In genomic region chr2:89842180-89842908, GRCh38 we compare ENCODE assay signal across 26 cellular contexts.
DNase-seq lines count a peak whose midpoint lies in the region; ATAC-seq, FAIRE-seq and TF ChIP-seq lines count a peak whose summit lies in the region.
"Had no signal": no experiment of that assay in that cellular context is flagged by ENCODE, and none has a peak within 500 bp of the region (broad histone marks: within the 10 kb centered on the region; RNA-seq: fewer than 3 reads in every experiment).

No MANE protein-coding gene starts in this region.

- intact Hi-C loops in kidney (cut with DNase I) (no loop called here), body of pancreas (cut with DNase I) (no loop called here)

- no peak for FAIRE-seq in kidney (lab: Jason Lieb, UNC)
- FAIRE-seq: colon had no signal

- peaks cover 8% of the 10 kb centered on the region for H3F3A ChIP-seq in OCI-LY1 (ENCODE audit: insufficient read depth, low read length)

- H3K9ac ChIP-seq in BLaER1 treated with 17β-estradiol and CSF1 and Interleukin-3, amounts not matched to agents 10 nM and 100 nM: no peak overlapping the region
- H3K9ac ChIP-seq in OCI-LY1 (ENCODE audit: low read length) (no peak overlapping the region), kidney (ENCODE audit: low read length in 2 of 2) (no peak overlapping the region)
- H3K9ac ChIP-seq: GM23248 had no signal

- TF ChIP-seq CTCF in GM12875 (IDR thresholded peaks at IDR 0.05; ENCODE audit: borderline replicate concordance, insufficient read depth, low read depth, low read length): peak; percentile 32; the same call in 1 of the 2 replicates
- peak; percentile 45; the same call in 1 of the 2 replicates for TF ChIP-seq CTCF in OCI-LY1 (IDR thresholded peaks at IDR 0.05; ENCODE audit: low read length)
- TF ChIP-seq CTCF in kidney (IDR thresholded peaks at IDR 0.05; ENCODE audit: borderline replicate concordance, extremely low read depth, insufficient read depth): no peak
- no peak for TF ChIP-seq CTCF in body of pancreas (IDR thresholded peaks at IDR 0.05)

- no peaks in the 10 kb centered on the region for H3K79me2 ChIP-seq in OCI-LY1 (ENCODE audit: insufficient read depth, low read length)

- TF ChIP-seq POLR2A in body of pancreas (IDR thresholded peaks at IDR 0.05): no peak

- no peaks in the 10 kb centered on the region for H4K20me1 ChIP-seq in BLaER1 treated with 17β-estradiol and CSF1 and Interleukin-3, amounts not matched to agents 10 nM and 100 nM
- no peaks in the 10 kb centered on the region for H4K20me1 ChIP-seq in OCI-LY1 (ENCODE audit: insufficient read depth, low read length)

- H2AFZ ChIP-seq in OCI-LY1 (ENCODE audit: low read length): no peak overlapping the region
- H2AFZ ChIP-seq: GM23248, PC-9 had no signal

- peaks cover 0 to 25% (median 14%) of the 10 kb centered on the region in 11 experiments; a peak in 12 of 22 replicates for H3K9me3 ChIP-seq in BLaER1 treated with 17β-estradiol and CSF1 and Interleukin-3, amounts not matched to agents 10 nM and 100 nM (replicated peaks in 1 of 11)
- peaks cover 15% of the 10 kb centered on the region for H3K9me3 ChIP-seq in OCI-LY1 (ENCODE audit: low read length)
- H3K9me3 ChIP-seq in kidney (ENCODE audit: control insufficient read depth in 1 of 2, low read length in 2 of 2): peaks cover 0 to 13% of the 10 kb centered on the region in 2 donors
- H3K9me3 ChIP-seq in body of pancreas: peaks cover 0 to 3% (median 0%) of the 10 kb centered on the region in 3 donors

- no peaks in the 10 kb centered on the region for H3K9me2 ChIP-seq in OCI-LY1 (ENCODE audit: low read depth, low read length)

- WGBS in body of pancreas, 2 donors: 34 to 35% methylated on average over 9 of the region's 9 CpGs

- H3K27ac ChIP-seq in BLaER1 treated with 17β-estradiol and CSF1 and Interleukin-3, amounts not matched to agents 10 nM and 100 nM: no peak overlapping the region
- H3K27ac ChIP-seq in OCI-LY1 (ENCODE audit: low read depth, low read length, poor library complexity, severe bottlenecking) (no peak overlapping the region), kidney (ENCODE audit: low read depth in 2 of 2, low read length in 2 of 2) (no peak overlapping the region), body of pancreas (no peak overlapping the region)
- H3K27ac ChIP-seq: foreskin keratinocyte, GM23248, PC-9, right lobe of liver, WERI-Rb-1 had no signal

- H3K4me2 ChIP-seq in BLaER1 treated with 17β-estradiol and CSF1 and Interleukin-3, amounts not matched to agents 10 nM and 100 nM: peak overlapping the region in 9 of 11 experiments; percentile 30 to 81 (median 62); a peak in 17 of 22 replicates
- H3K4me2 ChIP-seq in OCI-LY1 (ENCODE audit: low read length): no peak overlapping the region
- H3K4me2 ChIP-seq: PC-9 had no signal

- H3K27me3 ChIP-seq in BLaER1 treated with 17β-estradiol and CSF1 and Interleukin-3, amounts not matched to agents 10 nM and 100 nM: no peaks in the 10 kb centered on the region
- no peaks in the 10 kb centered on the region for H3K27me3 ChIP-seq in OCI-LY1 (ENCODE audit: insufficient read depth, low read length)
- no peaks in the 10 kb centered on the region for H3K27me3 ChIP-seq in body of pancreas
- H3K27me3 ChIP-seq: foreskin keratinocyte, right lobe of liver had no signal

- DNase-seq in kidney (peak; percentile 40), AML-193 (lab: John Stamatoyannopoulos, UW) (no peak), amygdala (lab: John Stamatoyannopoulos, UW) (no peak), body of pancreas (no peak)
- DNase-seq: ACHN; activated CD4-positive, alpha-beta T cell treated with anti-CD3 and anti-CD28 coated beads, Interleukin-2, amount 10 ng/mL, durations not matched to agents 7 days and 5 days; activated T-cell treated with anti-CD3 and anti-CD28 coated beads, Interleukin-2, amount 50 U/mL, for 4 hours; C1 segment of cervical spinal cord; Calu3; effector memory CD4-positive, alpha-beta T cell; foreskin keratinocyte; GM23248; NCI-H1694 treated with DMSO at 0.1 percent for 48 hours; NCI-H510A; PC-9; right lobe of liver; stimulated activated CD4-positive, alpha-beta T cell treated with anti-CD3 and anti-CD28 coated beads, Interleukin-12 subunit alpha, Interleukin-12 subunit beta, amount 100 ng/mL, for 4 hours; stimulated activated CD4-positive, alpha-beta T cell treated with anti-CD3 and anti-CD28 coated beads, Interleukin-4, amount 100 ng/mL, for 1 hour; SW 1271; T-helper 9 cell; WERI-Rb-1 had no signal

- no peaks in the 10 kb centered on the region for H3K36me3 ChIP-seq in BLaER1 treated with 17β-estradiol and CSF1 and Interleukin-3, amounts not matched to agents 10 nM and 100 nM
- H3K36me3 ChIP-seq in OCI-LY1 (ENCODE audit: insufficient read depth, low read length) (no peaks in the 10 kb centered on the region), kidney (ENCODE audit: control insufficient read depth in 1 of 2, insufficient read depth in 2 of 2, low read length in 2 of 2) (no peaks in the 10 kb centered on the region), body of pancreas (replicated peaks in 1 of 2; ENCODE audit: insufficient read depth in 1 of 2, low read depth in 2 of 2) (no peaks in the 10 kb centered on the region)
- H3K36me3 ChIP-seq: right lobe of liver, WERI-Rb-1 had no signal

- ATAC-seq in GM19463 (IDR thresholded peaks at IDR 0.05; ENCODE audit: unreplicated experiment) (no peak), body of pancreas (no peak)
- ATAC-seq: activated T-cell treated with anti-CD3 and anti-CD28 coated beads, Interleukin-2, amount 50 U/mL, for 4 hours; foreskin keratinocyte had no signal

- peaks cover 0 to 34% (median 20%) of the 10 kb centered on the region in 10 experiments; a peak in 17 of 20 replicates for H3K4me1 ChIP-seq in BLaER1 treated with 17β-estradiol and CSF1 and Interleukin-3, amounts not matched to agents 10 nM and 100 nM
- H3K4me1 ChIP-seq in OCI-LY1 (ENCODE audit: insufficient read depth, low read length, severe bottlenecking) (no peaks in the 10 kb centered on the region), kidney (ENCODE audit: control insufficient read depth in 1 of 2, insufficient read depth in 1 of 2, low read depth in 1 of 2, low read length in 2 of 2) (no peaks in the 10 kb centered on the region), body of pancreas (no peaks in the 10 kb centered on the region)
- H3K4me1 ChIP-seq: foreskin keratinocyte, right lobe of liver had no signal

- no peak overlapping the region for H3K4me3 ChIP-seq in BLaER1 treated with 17β-estradiol and CSF1 and Interleukin-3, amounts not matched to agents 10 nM and 100 nM
- H3K4me3 ChIP-seq in GM12875 (ENCODE audit: low read depth, low read length) (no peak overlapping the region), OCI-LY1 (ENCODE audit: low read depth, low read length, poor library complexity, severe bottlenecking) (no peak overlapping the region), kidney (ENCODE audit: low read length in 2 of 2) (no peak overlapping the region), body of pancreas (no peak overlapping the region)
- H3K4me3 ChIP-seq: GM23248, PC-9, right lobe of liver had no signal

Comparison
In these comparisons a context has a peak if more than half of its experiments do, and no peak if none do; other contexts are left out.
1. CTCF ChIP-seq: peak in GM12875 (single experiment) and OCI-LY1 (single experiment); none in kidney (single experiment) and body of pancreas (0 of 7).